ENCODE assay signal across 8 cellular contexts in the genomic region with DNA sequence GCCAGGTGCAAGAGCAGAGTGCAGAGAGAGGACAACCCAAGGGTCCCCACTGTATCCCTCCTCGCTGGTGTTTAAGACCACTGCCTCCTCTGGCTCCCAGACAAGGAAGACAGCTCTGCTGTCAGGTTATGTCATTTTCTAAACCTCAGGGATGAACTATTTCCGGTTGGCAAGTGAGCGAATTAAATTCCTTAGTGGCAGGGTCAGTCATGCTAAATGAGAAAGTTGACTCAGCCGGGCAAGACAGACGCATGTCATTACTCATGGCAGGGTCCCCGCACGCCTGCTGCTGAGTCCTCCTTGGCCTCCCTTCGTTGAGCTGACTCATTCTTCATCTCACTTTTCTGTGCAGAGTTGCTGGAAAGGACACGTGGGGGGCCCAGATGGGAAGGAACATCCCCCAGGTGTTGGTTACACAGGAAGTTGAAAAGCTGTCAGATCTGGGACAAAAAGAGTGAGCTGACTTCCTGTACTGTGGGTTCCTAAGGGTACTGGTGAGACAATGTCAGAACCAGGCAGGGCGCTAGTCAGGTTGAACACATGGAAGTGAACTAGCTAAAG. TPM values are rescaled to one million over a fixed set of nuclear protein-coding genes. Genes with fewer than 3 reads are reported as not detected.
DNase-seq lines count a peak whose midpoint lies in the region; ATAC-seq lines count a peak whose summit lies in the region.

No MANE protein-coding gene starts in this region.

- ATAC-seq in HG03432 (IDR thresholded peaks at IDR 0.05; ENCODE audit: unreplicated experiment) (peak; percentile 67), HG03439 (IDR thresholded peaks at IDR 0.05; ENCODE audit: unreplicated experiment) (no peak)

- in situ Hi-C loops in G401 (cut with HindIII; ENCODE audit: low sequenced_read_pairs), result no loop called here

- H3K27ac ChIP-seq in epithelial cell of prostate, result peak overlapping the region; percentile 48

- peak; percentile 84 for DNase-seq in AG20443 (ENCODE audit: low spot score)
- DNase-seq in activated CD4-positive, alpha-beta T cell treated with anti-CD3 and anti-CD28 coated beads, Interleukin-2, amount 50 U/mL, for 24 hours (ENCODE audit: low read depth in 1 of 2, low spot score in 1 of 2), result peak; percentile 32 to 81
- DNase-seq in epithelial cell of prostate (ENCODE audit: low read depth, low spot score), result peak; percentile 91
- DNase-seq in stimulated activated CD8-positive, alpha-beta memory T cell treated with anti-CD3 and anti-CD28 coated beads, Interleukin-15, amount 100 ng/mL, for 4 hours (ENCODE audit: low read depth in 2 of 2), result peak; percentile 35 to 74
- DNase-seq in NCI-H1105 treated with DMSO at 0.1 percent for 48 hours (lab: John Stamatoyannopoulos, UW), result no peak
- no peak for DNase-seq in G401 (ENCODE audit: low spot score)

RNA-seq across cellular contexts. Expression of a gene that starts 47.1 kb away (rescaled TPM):
- not detected in 2 replicates for total RNA-seq in G401 (2014; rRNA removed; shearing (Covaris generic))

Comparison
In these comparisons a context has a peak if more than half of its experiments do, and no peak if none do; other contexts are left out.
1. DNase-seq: peak in AG20443 (single experiment), activated CD4-positive, alpha-beta T cell treated with anti-CD3 and anti-CD28 coated beads, Interleukin-2, amount 50 U/mL, for 24 hours (2 of 2), epithelial cell of prostate (single experiment) and stimulated activated CD8-positive, alpha-beta memory T cell treated with anti-CD3 and anti-CD28 coated beads, Interleukin-15, amount 100 ng/mL, for 4 hours (2 of 2); none in NCI-H1105 treated with DMSO at 0.1 percent for 48 hours (single experiment) and G401 (single experiment).